Comparison of ENCODE assay signal across 8 cellular contexts in the genomic region with DNA sequence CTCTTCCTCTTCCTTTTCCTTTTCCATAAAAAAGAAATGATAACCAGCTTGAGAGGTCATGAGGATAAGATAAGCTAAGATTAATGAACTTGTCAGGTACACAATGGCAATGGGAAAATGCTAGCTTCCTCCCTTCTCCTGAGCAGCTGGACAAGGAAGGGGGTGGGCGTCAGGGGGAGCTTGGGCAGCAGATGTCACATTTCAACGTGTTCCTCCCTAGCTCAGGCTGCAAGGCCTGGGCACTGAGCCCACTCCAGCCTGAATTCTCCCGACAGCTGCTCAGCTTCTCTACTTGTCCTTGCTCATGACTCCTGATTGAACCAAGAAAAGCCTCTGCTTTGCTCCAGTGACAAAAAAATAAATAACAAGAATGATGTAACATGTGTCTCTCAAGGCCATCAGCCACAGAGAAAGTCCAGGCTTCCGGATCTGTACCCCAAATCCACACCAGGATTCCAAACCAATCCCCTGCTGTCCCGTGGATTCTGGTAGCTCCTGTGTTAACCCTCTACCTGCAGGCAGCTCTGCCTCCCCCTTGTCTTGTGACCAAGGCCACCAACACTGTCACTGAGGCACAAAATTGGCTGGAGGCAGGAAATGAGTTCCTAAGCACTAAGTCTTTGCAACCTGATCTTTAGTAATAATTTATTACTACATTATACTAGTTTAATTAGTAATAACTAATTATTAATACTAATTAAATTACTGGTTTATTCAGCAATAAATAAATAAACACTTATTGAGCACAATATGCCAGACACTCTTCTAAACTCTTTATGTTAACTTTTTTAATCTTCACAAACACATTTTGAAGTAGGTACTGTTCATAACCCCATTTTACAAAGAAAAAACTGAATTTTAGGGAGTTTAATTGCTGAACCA.
DNase-seq lines count a peak whose midpoint lies in the region; ATAC-seq and TF ChIP-seq lines count a peak whose summit lies in the region.

No MANE protein-coding gene starts in this region.

- H3K4me2 ChIP-seq in hepatocyte = no peak overlapping the region

- H3K9me3 ChIP-seq in MG63 (no peaks in the 10 kb centered on the region), WERI-Rb-1 (ENCODE audit: severe bottlenecking) (no peaks in the 10 kb centered on the region), hepatocyte (ENCODE audit: low read depth) (no peaks in the 10 kb centered on the region), testis (no peaks in the 10 kb centered on the region)

- intact Hi-C loops in testis (cut with DNase I; ENCODE audit: low total_unique reads) = no loop called here

- H3K4me3 ChIP-seq in MG63 (no peak overlapping the region), WERI-Rb-1 (ENCODE audit: low read depth, low read length) (no peak overlapping the region), hepatocyte (no peak overlapping the region), testis (no peak overlapping the region)

- H2AFZ ChIP-seq in hepatocyte = no peak overlapping the region

- peaks cover 50% of the 10 kb centered on the region for H3K4me1 ChIP-seq in hepatocyte (ENCODE audit: insufficient read depth)
- peaks cover 24% of the 10 kb centered on the region for H3K4me1 ChIP-seq in testis

- no peak for TF ChIP-seq POLR2A in testis (IDR thresholded peaks at IDR 0.05)

- peak; percentile 31 for DNase-seq in MG63
- DNase-seq in WERI-Rb-1 = peak; percentile 88
- DNase-seq in hepatocyte (ENCODE audit: low spot score) = peak; percentile 54
- DNase-seq in testis = peak; percentile 75
- DNase-seq in stimulated activated CD4-positive, alpha-beta T cell treated with anti-CD3 and anti-CD28 coated beads, Interleukin-15, amount 100 ng/mL, for 24 hours = no peak
- no peak for DNase-seq in stimulated activated CD4-positive, alpha-beta T cell treated with anti-CD3 and anti-CD28 coated beads, Interleukin-4, amount 100 ng/mL, for 4 hours
- no peak for DNase-seq in NCI-H1436 treated with DMSO at 0.1 percent for 48 hours (lab: John Stamatoyannopoulos, UW)

- no peak for ATAC-seq in GM19328 (IDR thresholded peaks at IDR 0.05; ENCODE audit: unreplicated experiment)

- peak overlapping the region; percentile 71 for H3K27ac ChIP-seq in WERI-Rb-1
- peak overlapping the region; percentile 7 for H3K27ac ChIP-seq in hepatocyte
- H3K27ac ChIP-seq in testis = peak overlapping the region in 1 of 2 donors; percentile 20

- H4K20me1 ChIP-seq in hepatocyte (ENCODE audit: insufficient read depth, poor library complexity, severe bottlenecking) = no peaks in the 10 kb centered on the region

- WGBS in hepatocyte (ENCODE audit: low lambda C conversion rate, missing lambda C conversion rate) = 40% methylated on average over 5 of the region's 5 CpGs
- 9 to 42% methylated on average over 3 to 5 of the region's 5 CpGs for WGBS in testis, 2 donors

- no peaks in the 10 kb centered on the region for H3K9me2 ChIP-seq in hepatocyte (replicated peaks; ENCODE audit: insufficient read depth)

- H3K27me3 ChIP-seq in MG63 (no peaks in the 10 kb centered on the region), WERI-Rb-1 (ENCODE audit: insufficient read depth, low read depth, severe bottlenecking) (no peaks in the 10 kb centered on the region), hepatocyte (no peaks in the 10 kb centered on the region), testis (no peaks in the 10 kb centered on the region)

- no peaks in the 10 kb centered on the region for H3K36me3 ChIP-seq in MG63
- no peaks in the 10 kb centered on the region for H3K36me3 ChIP-seq in WERI-Rb-1
- H3K36me3 ChIP-seq in hepatocyte (replicated peaks; ENCODE audit: insufficient read depth, low read depth) = no peaks in the 10 kb centered on the region
- H3K36me3 ChIP-seq in testis (ENCODE audit: low read depth, missing control alignments) = no peaks in the 10 kb centered on the region

- TF ChIP-seq CTCF in WERI-Rb-1 (IDR thresholded peaks at IDR 0.05; ENCODE audit: low read depth, low read length) (no peak), hepatocyte (IDR thresholded peaks at IDR 0.05; ENCODE audit: poor library complexity) (no peak), testis (IDR thresholded peaks at IDR 0.05) (no peak)

- peaks cover 7% of the 10 kb centered on the region for H3K79me2 ChIP-seq in hepatocyte

Comparison
In these comparisons a context has a peak if more than half of its experiments do, and no peak if none do; other contexts are left out.
1. DNase-seq: peak in MG63 (single experiment), WERI-Rb-1 (single experiment), hepatocyte (single experiment) and testis (single experiment); none in stimulated activated CD4-positive, alpha-beta T cell treated with anti-CD3 and anti-CD28 coated beads, Interleukin-15, amount 100 ng/mL, for 24 hours (single experiment), stimulated activated CD4-positive, alpha-beta T cell treated with anti-CD3 and anti-CD28 coated beads, Interleukin-4, amount 100 ng/mL, for 4 hours (0 of 2) and NCI-H1436 treated with DMSO at 0.1 percent for 48 hours (single experiment).